In the genomic region with DNA sequence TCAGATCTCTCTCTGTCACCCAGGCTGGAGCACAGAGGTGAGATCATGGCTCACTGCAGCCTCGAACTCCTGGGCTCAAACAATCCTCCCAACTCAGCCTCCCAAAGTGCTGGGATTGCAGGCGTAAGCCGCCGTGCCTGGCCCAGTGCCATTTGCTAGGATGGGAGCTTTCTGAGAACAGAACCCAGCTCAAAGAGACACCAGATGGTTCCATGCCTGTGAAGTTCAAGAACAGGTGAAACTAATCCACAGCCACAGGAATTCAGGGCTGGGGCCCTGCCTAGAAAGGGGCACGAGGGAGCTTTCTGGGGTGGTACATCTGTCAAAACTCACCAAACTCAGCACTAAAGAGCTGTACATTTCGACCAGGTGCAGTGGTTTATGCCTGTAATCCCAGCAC, we compare ENCODE assay signal across 18 cellular contexts. TPM values are rescaled to one million over a fixed set of nuclear protein-coding genes. Genes with fewer than 3 reads are reported as not detected.
"Had no signal": no experiment of that assay in that cellular context is flagged by ENCODE, and none has a peak within 500 bp of the region (broad histone marks: within the 10 kb centered on the region; RNA-seq: fewer than 3 reads in every experiment).

No MANE protein-coding gene starts in this region.

- DNase-seq: effector CD8-positive, alpha-beta T cell; foreskin melanocyte; heart left ventricle; hypothalamus; kidney glomerular epithelial cell; naive thymus-derived CD8-positive, alpha-beta T cell; sigmoid colon; small intestine; stimulated activated CD4-positive, alpha-beta T cell treated with anti-CD3 and anti-CD28 coated beads, Interleukin-2, amount 100 ng/mL, for 48 hours; stimulated activated naive CD8-positive, alpha-beta T cell treated with anti-CD3 and anti-CD28 coated beads, Interleukin-15, Interleukin-2, amounts not matched to agents 100 U/mL and 50 U/mL, for 24 hours; thyroid gland; uterus had no signal

- H3K4me1 ChIP-seq: heart left ventricle, right atrium auricular region, sigmoid colon, suprapubic skin, uterus had no signal

- H3K27ac ChIP-seq: coronary artery, heart left ventricle, neutrophil, right atrium auricular region, sigmoid colon, suprapubic skin, thyroid gland, uterus had no signal

- H3K36me3 ChIP-seq: heart left ventricle, neutrophil, right atrium auricular region, sigmoid colon, suprapubic skin, thyroid gland, uterus had no signal

- H3K4me3 ChIP-seq: coronary artery, heart left ventricle, right atrium auricular region, sigmoid colon, suprapubic skin, thyroid gland, uterus had no signal

- ATAC-seq: naive thymus-derived CD8-positive, alpha-beta T cell; stimulated activated naive CD8-positive, alpha-beta T cell treated with anti-CD3 and anti-CD28 coated beads, Interleukin-15, Interleukin-2, amounts not matched to agents 100 U/mL and 50 U/mL, for 24 hours had no signal

- H3K27me3 ChIP-seq: heart left ventricle, neutrophil, right atrium auricular region, sigmoid colon, suprapubic skin, thyroid gland, uterus had no signal

- H3K9me3 ChIP-seq: heart left ventricle, neutrophil, right atrium auricular region, sigmoid colon, suprapubic skin, thyroid gland, uterus had no signal

RNA-seq across cellular contexts. Expression of a gene that starts 4.2 kb away (rescaled TPM):
- total RNA-seq: glomerular endothelial cell, heart left ventricle, mononuclear cell, right atrium auricular region had no signal
- polyA plus RNA-seq: naive thymus-derived CD8-positive, alpha-beta T cell had no signal
